In genomic region chr6:159997498-159998101, GRCh38 we compare ENCODE assay signal across 24 cellular contexts. TPM values are rescaled to one million over a fixed set of nuclear protein-coding genes. Genes with fewer than 3 reads are reported as not detected.
DNase-seq lines count a peak whose midpoint lies in the region; TF ChIP-seq lines count a peak whose summit lies in the region.
"Had no signal": no experiment of that assay in that cellular context is flagged by ENCODE, and none has a peak within 500 bp of the region (broad histone marks: within the 10 kb centered on the region; RNA-seq: fewer than 3 reads in every experiment).

No MANE protein-coding gene starts in this region.

- H3K9me3 ChIP-seq in thyroid gland, result no peaks in the 10 kb centered on the region
- H3K9me3 ChIP-seq: ascending aorta, Peyer's patch, stomach, tibial artery had no signal

- no peak overlapping the region for H2BK5ac ChIP-seq in mesendoderm (ENCODE audit: low read length)

- peak overlapping the region; percentile 46 for H3K27ac Mint-ChIP-seq in activated naive CD4-positive, alpha-beta T cell treated with anti-CD3 and anti-CD28 coated beads for 36 hours
- peak overlapping the region; percentile 35 for H3K27ac Mint-ChIP-seq in activated naive CD8-positive, alpha-beta T cell treated with anti-CD3 and anti-CD28 coated beads for 36 hours
- no peak overlapping the region for H3K27ac Mint-ChIP-seq in HFFc6
- H3K27ac Mint-ChIP-seq: memory B cell had no signal

- H3K27me3 Mint-ChIP-seq in activated naive CD4-positive, alpha-beta T cell treated with anti-CD3 and anti-CD28 coated beads for 36 hours (ENCODE audit: low read depth), result no peaks in the 10 kb centered on the region
- no peaks in the 10 kb centered on the region for H3K27me3 Mint-ChIP-seq in activated naive CD8-positive, alpha-beta T cell treated with anti-CD3 and anti-CD28 coated beads for 36 hours
- no peaks in the 10 kb centered on the region; the same call in 1 of the 2 replicates for H3K27me3 Mint-ChIP-seq in HFFc6 (ENCODE audit: insufficient read depth)
- H3K27me3 Mint-ChIP-seq: memory B cell had no signal

- CTCF ChIA-PET in activated naive CD4-positive, alpha-beta T cell treated with anti-CD3 and anti-CD28 coated beads for 36 hours (lab: Charles Lee), result interaction anchor here (1.1 kb wide), 1 partner anchor 8 kb away, joined by 4 read pairs; no protein-coding TSS in a partner anchor

- no peak for DNase-seq in activated naive CD4-positive, alpha-beta T cell treated with anti-CD3 and anti-CD28 coated beads for 36 hours
- DNase-seq in activated naive CD4-positive, alpha-beta T cell treated with Interleukin-2 at 50 U/mL for 16 hours, result no peak
- DNase-seq in activated naive CD8-positive, alpha-beta T cell treated with anti-CD3 and anti-CD28 coated beads for 36 hours, result no peak
- peak; percentile 43 for DNase-seq in mesendoderm
- DNase-seq in thyroid gland, result peak; percentile 64 to 66
- no peak for DNase-seq in NCI-H146 treated with DMSO at 0.1 percent for 48 hours (lab: John Stamatoyannopoulos, UW; ENCODE audit: unreplicated experiment)
- no peak for DNase-seq in HFFc6
- DNase-seq: activated CD4-positive, alpha-beta T cell treated with anti-CD3 and anti-CD28 coated beads, Interleukin-2, amount 50 U/mL, for 1 hour; activated CD8-positive, alpha-beta memory T cell treated with anti-CD3 and anti-CD28 coated beads, Interleukin-2, amount 50 U/mL, for 48 hours; DMS153; H7; left colon; NCI-H2081; NCI-H226; nucleus accumbens; Peyer's patch; SIG-M5; stomach; T-helper 9 cell; tibial artery had no signal

- H3K4me3 Mint-ChIP-seq in activated naive CD4-positive, alpha-beta T cell treated with anti-CD3 and anti-CD28 coated beads for 36 hours, result no peak overlapping the region
- no peak overlapping the region for H3K4me3 Mint-ChIP-seq in activated naive CD8-positive, alpha-beta T cell treated with anti-CD3 and anti-CD28 coated beads for 36 hours
- no peak overlapping the region for H3K4me3 Mint-ChIP-seq in HFFc6
- H3K4me3 Mint-ChIP-seq: memory B cell had no signal

- H3K4me1 ChIP-seq in mesendoderm (ENCODE audit: control insufficient read depth, low read depth, low read length) (no peaks in the 10 kb centered on the region), thyroid gland (peaks cover 17 to 44% of the 10 kb centered on the region in 2 donors)
- H3K4me1 ChIP-seq: ascending aorta, Peyer's patch had no signal

- no peak overlapping the region for H3K4me2 ChIP-seq in mesendoderm (ENCODE audit: low read length)

- no peak overlapping the region for H3K4me3 ChIP-seq in mesendoderm (ENCODE audit: low read length)
- no peak overlapping the region for H3K4me3 ChIP-seq in thyroid gland (replicated peaks in 1 of 3)
- H3K4me3 ChIP-seq: ascending aorta, cardiac muscle cell, Peyer's patch, stomach, tibial artery had no signal

- H3K27ac ChIP-seq in mesendoderm (ENCODE audit: low read depth, low read length) (no peak overlapping the region), thyroid gland (peak overlapping the region; percentile 44 to 54 (median 50))
- H3K27ac ChIP-seq: ascending aorta, cardiac muscle cell, Peyer's patch, stomach, tibial artery, VCaP had no signal

- H3K36me3 Mint-ChIP-seq in activated naive CD4-positive, alpha-beta T cell treated with anti-CD3 and anti-CD28 coated beads for 36 hours (ENCODE audit: low read depth), result peaks cover 58% of the 10 kb centered on the region
- peaks cover 77% of the 10 kb centered on the region for H3K36me3 Mint-ChIP-seq in activated naive CD8-positive, alpha-beta T cell treated with anti-CD3 and anti-CD28 coated beads for 36 hours
- H3K36me3 Mint-ChIP-seq in HFFc6 (ENCODE audit: low read depth), result peaks cover 51% of the 10 kb centered on the region

- H4K8ac ChIP-seq in mesendoderm (ENCODE audit: low read depth, low read length), result no peak overlapping the region

- H3K56ac ChIP-seq in mesendoderm (ENCODE audit: low read length), result no peak overlapping the region

- peaks cover 26% of the 10 kb centered on the region for H3K9me3 Mint-ChIP-seq in activated naive CD4-positive, alpha-beta T cell treated with anti-CD3 and anti-CD28 coated beads for 36 hours
- H3K9me3 Mint-ChIP-seq in activated naive CD8-positive, alpha-beta T cell treated with anti-CD3 and anti-CD28 coated beads for 36 hours, result peaks cover 19% of the 10 kb centered on the region
- no peaks in the 10 kb centered on the region for H3K9me3 Mint-ChIP-seq in HFFc6

- no peak overlapping the region for H2BK120ac ChIP-seq in mesendoderm (ENCODE audit: low read depth, low read length)

- intact Hi-C loops in activated naive CD4-positive, alpha-beta T cell treated with anti-CD3 and anti-CD28 coated beads for 36 hours (cut with micrococcal nuclease), result loop anchor here (1.0 kb wide), 3 partner anchors 7 to 17 kb away; no protein-coding TSS in a partner anchor
- intact Hi-C loops in thyroid gland (cut with DNase I), result no loop called here

- H3K9ac ChIP-seq in mesendoderm (ENCODE audit: low read length), result no peak overlapping the region

- no peak overlapping the region for H3K23ac ChIP-seq in mesendoderm (ENCODE audit: low read length)

- H3K4ac ChIP-seq in mesendoderm (ENCODE audit: low read depth, low read length), result no peak overlapping the region

- peaks cover 20% of the 10 kb centered on the region for H3K79me1 ChIP-seq in mesendoderm (ENCODE audit: low read length)

- peaks cover 20% of the 10 kb centered on the region for H3K79me2 ChIP-seq in mesendoderm (ENCODE audit: control insufficient read depth, insufficient read depth, low read length)

- H4K5ac ChIP-seq in mesendoderm (ENCODE audit: low read length), result no peak overlapping the region

- H3K27me3 ChIP-seq in mesendoderm (ENCODE audit: insufficient read depth, low read length, poor library complexity), result no peaks in the 10 kb centered on the region
- no peaks in the 10 kb centered on the region for H3K27me3 ChIP-seq in thyroid gland
- H3K27me3 ChIP-seq: ascending aorta, cardiac muscle cell, Peyer's patch, stomach, tibial artery had no signal

- H3K18ac ChIP-seq in mesendoderm (ENCODE audit: low read length), result no peak overlapping the region

- H3K4me1 Mint-ChIP-seq in activated naive CD4-positive, alpha-beta T cell treated with anti-CD3 and anti-CD28 coated beads for 36 hours (ENCODE audit: low read depth), result peaks cover 67% of the 10 kb centered on the region
- H3K4me1 Mint-ChIP-seq in activated naive CD8-positive, alpha-beta T cell treated with anti-CD3 and anti-CD28 coated beads for 36 hours, result peaks cover 58% of the 10 kb centered on the region
- peaks cover 49% of the 10 kb centered on the region for H3K4me1 Mint-ChIP-seq in HFFc6 (ENCODE audit: low read depth)

- no peak overlapping the region for H2AK5ac ChIP-seq in mesendoderm (ENCODE audit: low read length)

- no CpG with 5 or more reads among the region's 11 CpGs for WGBS in mesendoderm (ENCODE audit: extremely low coverage, insufficient coverage, low lambda C conversion rate)
- 46 to 51% methylated on average over 11 of the region's 11 CpGs for WGBS in thyroid gland, 2 donors

- H3K36me3 ChIP-seq in mesendoderm (ENCODE audit: control insufficient read depth, insufficient read depth, low read length) (no peaks in the 10 kb centered on the region), thyroid gland (no peaks in the 10 kb centered on the region)
- H3K36me3 ChIP-seq: cardiac muscle cell had no signal

- H2BK15ac ChIP-seq in mesendoderm (replicated peaks; ENCODE audit: low read depth), result no peak overlapping the region

- TF ChIP-seq CTCF in thyroid gland (IDR thresholded peaks at IDR 0.05) (no peak), HFFc6 (IDR thresholded peaks at IDR 0.05) (no peak)

- TF ChIP-seq POLR2A in thyroid gland (IDR thresholded peaks at IDR 0.05), result no peak

RNA-seq across cellular contexts. Expression of gene IGF2R, which starts 28.7 kb away (rescaled TPM):
- 10 to 100 TPM; 42.1 to 44.5 TPM for total RNA-seq in activated naive CD4-positive, alpha-beta T cell treated with anti-CD3 and anti-CD28 coated beads for 36 hours
- total RNA-seq in activated naive CD8-positive, alpha-beta T cell treated with anti-CD3 and anti-CD28 coated beads for 36 hours, result 10 to 100 TPM; 74.9 to 77.7 TPM
- 19.9 TPM for polyA plus RNA-seq in mesendoderm (2013, experiment 1 of 2)
- 19.9 TPM for polyA plus RNA-seq in mesendoderm (2013, experiment 2 of 2)
- 100 to 1,000 TPM in 2 of 4 donors, 10 to 100 TPM in 2; 82.1 to 104 (median 94.2) TPM for total RNA-seq in thyroid gland
- total RNA-seq in HFFc6 (2021; fragmentation: NEBNext Ultra II Directional; extraction: Animal tissue kit (Norgen Biotek cat#: 25700)), result 100 to 1,000 TPM in 2 of 6 experiments, 10 to 100 TPM in 4; 77.3 to 119 (median 88.1) TPM

Comparison
In these comparisons a context has a peak if more than half of its experiments do, and no peak if none do; other contexts are left out.
1. DNase-seq: peak in mesendoderm (single experiment) and thyroid gland (2 of 2); none in activated naive CD4-positive, alpha-beta T cell treated with anti-CD3 and anti-CD28 coated beads for 36 hours (single experiment), activated naive CD4-positive, alpha-beta T cell treated with Interleukin-2 at 50 U/mL for 16 hours (single experiment), activated naive CD8-positive, alpha-beta T cell treated with anti-CD3 and anti-CD28 coated beads for 36 hours (single experiment), NCI-H146 treated with DMSO at 0.1 percent for 48 hours (single experiment) and HFFc6 (single experiment).